Comparison of ENCODE assay signal across 9 cellular contexts in genomic region chr13:111183959-111184684, GRCh38.
DNase-seq lines count a peak whose midpoint lies in the region; ATAC-seq, FAIRE-seq and TF ChIP-seq lines count a peak whose summit lies in the region.
"Had no signal": no experiment of that assay in that cellular context is flagged by ENCODE, and none has a peak within 500 bp of the region (broad histone marks: within the 10 kb centered on the region; RNA-seq: fewer than 3 reads in every experiment).

No MANE protein-coding gene starts in this region.

- H3K27me3 ChIP-seq in Loucy (ENCODE audit: insufficient read depth, low read length, poor library complexity, severe bottlenecking) = no peaks in the 10 kb centered on the region
- H3K27me3 ChIP-seq in small intestine (ENCODE audit: control insufficient read depth in 2 of 2, insufficient read depth in 2 of 2, low read length in 2 of 2) = no peaks in the 10 kb centered on the region
- H3K27me3 ChIP-seq: colonic mucosa had no signal

- peak overlapping the region; percentile 77 for H3K9ac ChIP-seq in Loucy (ENCODE audit: low read depth, low read length, poor library complexity, severe bottlenecking)

- 65 to 87% (median 69%) methylated on average over 13 of the region's 13 CpGs for WGBS in small intestine, 3 donors

- FAIRE-seq in GM19239 (lab: Jason Lieb, UNC) (peak; percentile 58), small intestine (lab: Jason Lieb, UNC) (no peak)
- FAIRE-seq: TTC549 had no signal

- peak overlapping the region; percentile 22 to 40 for H3K27ac ChIP-seq in small intestine (ENCODE audit: low read depth in 1 of 2, low read length in 1 of 2)
- H3K27ac ChIP-seq: colonic mucosa had no signal

- H3K9me2 ChIP-seq in Loucy (replicated peaks; ENCODE audit: low read depth, low read length) = no peaks in the 10 kb centered on the region

- no peak overlapping the region for H2AFZ ChIP-seq in Loucy (ENCODE audit: low read length)

- ATAC-seq in HG03571 (IDR thresholded peaks at IDR 0.05; ENCODE audit: unreplicated experiment) = no peak
- no peak for ATAC-seq in HG03457 (IDR thresholded peaks at IDR 0.05; ENCODE audit: unreplicated experiment)
- no peak for ATAC-seq in GM18873 (IDR thresholded peaks at IDR 0.05; ENCODE audit: low FRiP score, unreplicated experiment)

- TF ChIP-seq CTCF in Loucy (conservative IDR thresholded peaks at IDR 0.05; ENCODE audit: low read length) = no peak

- DNase-seq in GM19239 (ENCODE audit: insufficient read length, low spot score) (no peak), dermis blood vessel endothelial cell (peak; percentile 46), small intestine (no peak)
- DNase-seq: colonic mucosa had no signal

- H3K79me2 ChIP-seq in Loucy (ENCODE audit: insufficient read depth, low read length) = peaks cover 87% of the 10 kb centered on the region

- H3F3A ChIP-seq in Loucy (ENCODE audit: low read depth) = peaks cover 21% of the 10 kb centered on the region

- peaks cover 92% of the 10 kb centered on the region for H3K4me1 ChIP-seq in Loucy (ENCODE audit: insufficient read depth, low read length, poor library complexity, severe bottlenecking)
- H3K4me1 ChIP-seq in small intestine (ENCODE audit: control insufficient read depth in 2 of 2, insufficient read depth in 1 of 2, low read depth in 1 of 2, low read length in 1 of 2) = peaks cover 1 to 18% of the 10 kb centered on the region in 2 donors
- H3K4me1 ChIP-seq: colonic mucosa had no signal

- H3K9me3 ChIP-seq in Loucy (ENCODE audit: insufficient read depth, low read depth, low read length) (no peaks in the 10 kb centered on the region), small intestine (ENCODE audit: control insufficient read depth, low read depth) (no peaks in the 10 kb centered on the region)
- H3K9me3 ChIP-seq: colonic mucosa had no signal

- H3K36me3 ChIP-seq in Loucy (ENCODE audit: insufficient read depth, low read length) (peaks cover 5% of the 10 kb centered on the region; the same call in 1 of the 2 replicates), small intestine (ENCODE audit: control insufficient read depth in 2 of 2, insufficient read depth in 2 of 2, low read length in 2 of 2) (no peaks in the 10 kb centered on the region)
- H3K36me3 ChIP-seq: colonic mucosa had no signal

- peaks cover 5% of the 10 kb centered on the region for H4K20me1 ChIP-seq in Loucy (ENCODE audit: insufficient read depth, low read length, poor library complexity, severe bottlenecking)

- H3K4me2 ChIP-seq in Loucy (ENCODE audit: low read depth, low read length, poor library complexity, severe bottlenecking) = peak overlapping the region; percentile 85

- H3K4me3 ChIP-seq in Loucy (ENCODE audit: low read length, poor library complexity, severe bottlenecking) (peak overlapping the region; percentile 73), small intestine (ENCODE audit: low read depth in 1 of 2, low read length in 2 of 2) (no peak overlapping the region)
- H3K4me3 ChIP-seq: colonic mucosa had no signal
